ENCODE assay signal across 2 cellular contexts in genomic region chr3:170189396-170190256, GRCh38.
A peak's percentile ranks its signal among the peaks of the same experiment; 100 is the strongest.
TF ChIP-seq lines count a peak whose summit lies in the region.

No MANE protein-coding gene starts in this region.

TF ChIP-seq in IMR-90, 13 proteins besides CTCF, POLR2A, EP300 and RAD21:
- no peak for TF ChIP-seq RCOR1 (IDR thresholded peaks at IDR 0.05; ENCODE audit: insufficient replicate concordance, low read length)
- no peak for TF ChIP-seq FOS (IDR thresholded peaks at IDR 0.05; ENCODE audit: low read depth, low read length)
- no peak for TF ChIP-seq RFX5 (IDR thresholded peaks at IDR 0.05; ENCODE audit: low read depth, low read length)
TF ChIP-seq in IMR-90: peak in this region for 0.

TF ChIP-seq in GM12878, 131 proteins besides CTCF, POLR2A, EP300 and RAD21:
- TF ChIP-seq MXI1 (IDR thresholded peaks at IDR 0.05; ENCODE audit: low read depth, low read length) (no peak), SPI1 (IDR thresholded peaks at IDR 0.05; ENCODE audit: borderline replicate concordance, insufficient read depth, low read depth, low read length) (peak; percentile 17; the same call in 1 of the 2 replicates), SIX5 (IDR thresholded peaks at IDR 0.05; ENCODE audit: low read depth, low read length, severe bottlenecking) (no peak), CHD2 (IDR thresholded peaks at IDR 0.05; ENCODE audit: borderline replicate concordance, low read depth, low read length) (no peak), BHLHE40 (IDR thresholded peaks at IDR 0.05; ENCODE audit: borderline replicate concordance in 1 of 2, low read depth in 2 of 2, low read length in 1 of 2) (no peak)
